ENCODE assay signal across 2 cellular contexts in genomic region chr2:88227446-88227845, GRCh38.
A peak's percentile ranks its signal among the peaks of the same experiment; 100 is the strongest.
TF ChIP-seq lines count a peak whose summit lies in the region.

No MANE protein-coding gene starts in this region.

TF ChIP-seq in Ishikawa, 13 proteins besides CTCF, POLR2A, EP300 and RAD21:
- TF ChIP-seq REST (IDR thresholded peaks at IDR 0.05; ENCODE audit: low read depth) = no peak
- peak; percentile 88 for TF ChIP-seq TCF12 (IDR thresholded peaks at IDR 0.05; ENCODE audit: low read depth)
- TF ChIP-seq MAX (IDR thresholded peaks at IDR 0.05) = 0 out of 2 replicates have a peak, but pooled peaks have one; percentile 29
- TF ChIP-seq EGR1 (IDR thresholded peaks at IDR 0.05) = no peak
- TF ChIP-seq TEAD4 (IDR thresholded peaks at IDR 0.05) = peak; percentile 90
- peak; percentile 72; the same call in 1 of the 2 replicates for TF ChIP-seq FOXM1 (IDR thresholded peaks at IDR 0.05; ENCODE audit: borderline replicate concordance, low read depth)
- TF ChIP-seq YY1 (IDR thresholded peaks at IDR 0.05; ENCODE audit: low read depth) = 0 out of 2 replicates have a peak, but pooled peaks have one; percentile 31

TF ChIP-seq in H1, 55 proteins besides CTCF, POLR2A, EP300 and RAD21:
- TF ChIP-seq SP4 (IDR thresholded peaks at IDR 0.05; ENCODE audit: low read length) (no peak), GABPA (IDR thresholded peaks at IDR 0.05; ENCODE audit: borderline replicate concordance, insufficient read depth, low read length) (no peak), FOSL1 (IDR thresholded peaks at IDR 0.05; ENCODE audit: insufficient read depth, low read depth, low read length) (no peak), CREB1 (IDR thresholded peaks at IDR 0.05) (no peak), POU5F1 (IDR thresholded peaks at IDR 0.05; ENCODE audit: low read depth, low read length) (no peak), SP1 (IDR thresholded peaks at IDR 0.05; ENCODE audit: low read depth, low read length) (no peak), ATF3 (IDR thresholded peaks at IDR 0.05; ENCODE audit: insufficient read depth, low read depth, low read length) (no peak), KDM1A (IDR thresholded peaks at IDR 0.05; ENCODE audit: borderline replicate concordance, low read length) (no peak), BCL11A (IDR thresholded peaks at IDR 0.05; ENCODE audit: low read depth in 2 of 2, low read length in 2 of 2) (no peak), CHD7 (IDR thresholded peaks at IDR 0.05; ENCODE audit: insufficient replicate concordance, low read length) (no peak), EGR1 (IDR thresholded peaks at IDR 0.05; ENCODE audit: borderline replicate concordance, low read depth, low read length) (no peak), TCF12 (IDR thresholded peaks at IDR 0.05; ENCODE audit: low read depth, low read length) (no peak), CTBP2 (IDR thresholded peaks at IDR 0.05; ENCODE audit: borderline replicate concordance, insufficient read depth, insufficient read length, low read length) (no peak), CHD2 (IDR thresholded peaks at IDR 0.05; ENCODE audit: low read length) (no peak), SIN3A (conservative IDR thresholded peaks at IDR 0.05 in 1 of 2, IDR thresholded peaks at IDR 0.05 in 1 of 2; ENCODE audit: low read depth in 1 of 2, low read length in 2 of 2) (no peak), JUND (IDR thresholded peaks at IDR 0.05; ENCODE audit: low read length) (no peak), NRF1 (IDR thresholded peaks at IDR 0.05; ENCODE audit: low read depth, low read length) (no peak), NANOG (IDR thresholded peaks at IDR 0.05; ENCODE audit: insufficient read depth, low read depth, low read length, poor library complexity, severe bottlenecking) (no peak), SAP30 (IDR thresholded peaks at IDR 0.05; ENCODE audit: insufficient read depth, insufficient replicate concordance, low read length) (no peak), SIX5 (IDR thresholded peaks at IDR 0.05; ENCODE audit: low read depth, low read length) (no peak)
TF ChIP-seq in H1: peak in this region for 0.
